In genomic region chr2:30631051-30631671, GRCh38 we compare ENCODE assay signal across 11 cellular contexts.
A peak's percentile ranks its signal among the peaks of the same experiment; 100 is the strongest.
DNase-seq lines count a peak whose midpoint lies in the region; ATAC-seq, FAIRE-seq and TF ChIP-seq lines count a peak whose summit lies in the region.
"Had no signal": no experiment of that assay in that cellular context is flagged by ENCODE, and none has a peak within 500 bp of the region (broad histone marks: within the 10 kb centered on the region; RNA-seq: fewer than 3 reads in every experiment).

No MANE protein-coding gene starts in this region.

- TF ChIP-seq EP300 in GM12878 (IDR thresholded peaks at IDR 0.05; ENCODE audit: borderline replicate concordance in 1 of 2, control insufficient read depth in 1 of 2, low read depth in 2 of 2, low read length in 2 of 2), result no peak

- POLR2A ChIA-PET in GM12878 (lab: Charles Lee), result interaction anchor here (1.9 kb wide), 1 partner anchor 11 kb away, joined by 4 read pairs; no protein-coding TSS in a partner anchor

- DNase-seq in GM12878 (ENCODE audit: low read depth, low spot score) (peak; percentile 48), amygdala (lab: John Stamatoyannopoulos, UW) (no peak), ureter (ENCODE audit: low spot score) (no peak), HPDE6-E6E7 (ENCODE audit: extremely low spot score) (no peak), UCSD-AML1 (lab: John Stamatoyannopoulos, UW; ENCODE audit: unreplicated experiment) (no peak)
- DNase-seq: left ventricle myocardium inferior, NCI-H524 had no signal

- no peak overlapping the region for H2AFZ ChIP-seq in GM12878 (ENCODE audit: control insufficient read depth, low read depth, low read length)

- H3K27me3 ChIP-seq in BLaER1 (no peaks in the 10 kb centered on the region), GM12878 (replicated peaks in 1 of 2; ENCODE audit: control insufficient read depth in 2 of 2, insufficient read depth in 2 of 2, low read length in 1 of 2) (no peaks in the 10 kb centered on the region)

- no peak for TF ChIP-seq CTCF in GM12878 (IDR thresholded peaks at IDR 0.05 in 2 of 3, conservative IDR thresholded peaks at IDR 0.05 in 1 of 3; ENCODE audit: control insufficient read depth in 2 of 3, extremely low read depth in 1 of 3, insufficient read depth in 1 of 3, low read depth in 3 of 3, low read length in 3 of 3)

- H3K4me1 ChIP-seq in BLaER1 (peaks cover 16% of the 10 kb centered on the region), GM12878 (ENCODE audit: control insufficient read depth, insufficient read depth, low read length) (peaks cover 25% of the 10 kb centered on the region)

- no peak overlapping the region for H3K27ac ChIP-seq in BLaER1
- no peak overlapping the region for H3K27ac ChIP-seq in GM12878 (ENCODE audit: control insufficient read depth, insufficient read depth)
- H3K27ac ChIP-seq: left ventricle myocardium inferior had no signal

- no TSS peak for BruUV-seq in GM12878 (replicated peaks; lab: Mats Ljungman, UMichigan)

- H3K9ac ChIP-seq in BLaER1, result no peak overlapping the region
- no peak overlapping the region for H3K9ac ChIP-seq in GM12878 (ENCODE audit: control insufficient read depth, insufficient read depth, low read length)

- no peak for TF ChIP-seq RAD21 in GM12878 (IDR thresholded peaks at IDR 0.05; ENCODE audit: insufficient read depth, low read depth, low read length)

- peak overlapping the region; percentile 71 for H3K4me2 ChIP-seq in BLaER1
- H3K4me2 ChIP-seq in GM12878 (ENCODE audit: control insufficient read depth, insufficient read depth), result no peak overlapping the region

- FAIRE-seq in GM12878 (lab: Jason Lieb, UNC), result peak; percentile 73

- ATAC-seq in GM19395 (IDR thresholded peaks at IDR 0.05; ENCODE audit: unreplicated experiment) (peak; percentile 66), HG03442 (IDR thresholded peaks at IDR 0.05; ENCODE audit: unreplicated experiment) (peak; percentile 72), GM12878 (peak; percentile 56)
- ATAC-seq: sciatic nerve had no signal

- 0% methylated on average over 1 of the region's 1 CpG for WGBS in GM12878 (ENCODE audit: insufficient coverage, insufficient replicate concordance, low lambda C conversion rate, missing lambda C conversion rate)

- intact Hi-C loops in GM12878 (cut with micrococcal nuclease; ENCODE audit: unreplicated experiment), result no loop called here

- H3K4me3 ChIP-seq in BLaER1 (no peak overlapping the region), GM12878 (no peak overlapping the region)
- H3K4me3 ChIP-seq: left ventricle myocardium inferior had no signal

- RAD21 ChIA-PET in GM12878 (lab: Charles Lee; ENCODE audit: unreplicated experiment), result interaction anchor here (0.6 to 2.0 kb wide), 16 partner anchors 9 to 485 kb away, joined by 3 to 10 read pairs (median 4); partner anchors contain the start of gene LCLAT1

- no peak for TF ChIP-seq POLR2A in GM12878 (IDR thresholded peaks at IDR 0.05; ENCODE audit: low read depth, low read length)

- no peaks in the 10 kb centered on the region for H3K36me3 ChIP-seq in BLaER1
- no peaks in the 10 kb centered on the region for H3K36me3 ChIP-seq in GM12878 (ENCODE audit: control insufficient read depth in 2 of 2, insufficient read depth in 2 of 2, low read length in 1 of 2)
- H3K36me3 ChIP-seq: left ventricle myocardium inferior had no signal

- H3K79me2 ChIP-seq in GM12878 (ENCODE audit: control insufficient read depth, insufficient read depth, low read length), result no peaks in the 10 kb centered on the region

- CTCF ChIA-PET in GM12878 (lab: Yijun Ruan, JAX), result interaction anchor here (0.9 to 3.3 kb wide), 12 partner anchors 8 to 466 kb away, joined by 3 to 14 read pairs (median 6); no protein-coding TSS in a partner anchor

- in situ Hi-C loops in GM12878 (cut with MboI), result no loop called here

- H3K9me3 ChIP-seq in BLaER1, result no peaks in the 10 kb centered on the region
- no peaks in the 10 kb centered on the region; the same call in 1 of the 3 replicates for H3K9me3 ChIP-seq in GM12878 (replicated peaks; ENCODE audit: control insufficient read depth, insufficient read depth, low read length)
- H3K9me3 ChIP-seq: left ventricle myocardium inferior had no signal

- SMC1A ChIA-PET in GM12878 (lab: Charles Lee; ENCODE audit: uncharacterized antibody, unreplicated experiment), result interaction anchor here (0.7 to 3.9 kb wide), 19 partner anchors 8 to 423 kb away, joined by 3 to 15 read pairs (median 4); no protein-coding TSS in a partner anchor

- H4K20me1 ChIP-seq in BLaER1, result peaks cover 13% of the 10 kb centered on the region
- H4K20me1 ChIP-seq in GM12878 (ENCODE audit: control insufficient read depth, insufficient read depth), result no peaks in the 10 kb centered on the region

TF ChIP-seq in GM12878, 131 proteins besides CTCF, POLR2A, EP300 and RAD21 (continues in another document):
- TF ChIP-seq RELA (IDR thresholded peaks at IDR 0.05; ENCODE audit: borderline replicate concordance, partially characterized antibody) (no peak), BHLHE40 (IDR thresholded peaks at IDR 0.05; ENCODE audit: borderline replicate concordance in 1 of 2, low read depth in 2 of 2, low read length in 1 of 2) (peak in 1 of 2 experiments; percentile 10; a peak in 1 of 4 replicates), CUX1 (IDR thresholded peaks at IDR 0.05; ENCODE audit: insufficient replicate concordance, low read depth, low read length) (no peak), SMAD5 (IDR thresholded peaks at IDR 0.05; ENCODE audit: low read depth) (no peak), ELK1 (IDR thresholded peaks at IDR 0.05; ENCODE audit: low read depth, low read length) (no peak), REST (IDR thresholded peaks at IDR 0.05; ENCODE audit: low read depth, low read length) (no peak), ATF7 (IDR thresholded peaks at IDR 0.05; ENCODE audit: low read depth) (no peak), LARP7 (IDR thresholded peaks at IDR 0.05) (no peak)
